Comparison of ENCODE assay signal across 8 cellular contexts in the genomic region with DNA sequence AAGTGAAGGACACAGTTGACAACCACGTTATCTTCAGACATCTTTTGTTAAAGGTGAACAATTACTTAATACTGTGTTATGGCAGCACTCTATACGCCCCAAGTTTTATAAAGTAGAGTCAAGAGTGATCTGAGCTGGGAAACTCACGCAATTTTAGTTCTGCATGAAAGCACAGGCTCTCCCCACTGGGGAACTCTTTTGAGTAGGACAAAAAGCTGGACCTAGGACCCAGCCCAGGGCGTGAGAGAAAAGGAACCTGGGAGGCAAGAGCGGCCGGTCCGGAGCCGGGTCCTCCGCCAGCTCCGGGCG.
DNase-seq lines count a peak whose midpoint lies in the region; ATAC-seq and TF ChIP-seq lines count a peak whose summit lies in the region.

No MANE protein-coding gene starts in this region.

- peaks cover 9 to 16% (median 10%) of the 10 kb centered on the region in 3 donors for H3K4me1 ChIP-seq in skeletal muscle tissue (ENCODE audit: control insufficient read depth in 3 of 3, insufficient read depth in 3 of 3, low read length in 3 of 3)

- POLR2A ChIA-PET in activated B cell treated with CpG ODN at 0.5 μM for 24 hours (lab: Charles Lee) = no interaction called here

- H3K27me3 Mint-ChIP-seq in activated B cell treated with CpG ODN at 0.5 μM for 24 hours = peaks cover 46% of the 10 kb centered on the region

- peak overlapping the region; percentile 33 for H3K27ac ChIP-seq in skeletal muscle tissue (ENCODE audit: low read depth, low read length)

- no peaks in the 10 kb centered on the region for H3K9me3 ChIP-seq in skeletal muscle tissue (ENCODE audit: control insufficient read depth in 3 of 3, low read length in 3 of 3)

- DNase-seq in H7 (no peak), activated B cell treated with CpG ODN at 0.5 μM for 24 hours (no peak), DMS79 treated with DMSO at 0.1 percent for 48 hours (lab: John Stamatoyannopoulos, UW) (no peak), NCI-H526 treated with DMSO at 0.1 percent for 48 hours (lab: John Stamatoyannopoulos, UW) (no peak), UCSD-AML1 (lab: John Stamatoyannopoulos, UW; ENCODE audit: unreplicated experiment) (no peak)
- DNase-seq in activated CD4-positive, alpha-beta T cell treated with anti-CD3 and anti-CD28 coated beads, Interleukin-2, amount 50 U/mL, for 48 hours = no peak

- peak overlapping the region; percentile 23 to 83 (median 60) for H3K9ac ChIP-seq in skeletal muscle tissue (ENCODE audit: low read depth in 1 of 3, low read length in 3 of 3)

- ATAC-seq in activated B cell treated with CpG ODN at 0.5 μM for 24 hours (ENCODE audit: low read depth) = no peak

- peak overlapping the region; percentile 71 for H3K4me3 ChIP-seq in H7 (ENCODE audit: insufficient read depth, low read depth, low read length)
- peak overlapping the region; percentile 77 for H3K4me3 ChIP-seq in iPS-11a (ENCODE audit: low read depth, low read length)
- peak overlapping the region; percentile 52 to 79 (median 55) for H3K4me3 ChIP-seq in skeletal muscle tissue (ENCODE audit: low read length in 3 of 3)

- CTCF ChIA-PET in activated B cell treated with CpG ODN at 0.5 μM for 24 hours (lab: Charles Lee) = interaction anchor here (1.2 kb wide), 1 partner anchor 526 kb away, joined by 3 read pairs; no protein-coding TSS in a partner anchor

- TF ChIP-seq CTCF in activated B cell treated with CpG ODN at 0.5 μM for 24 hours (IDR thresholded peaks at IDR 0.05) = no peak

- H3K9me3 Mint-ChIP-seq in activated B cell treated with CpG ODN at 0.5 μM for 24 hours = no peaks in the 10 kb centered on the region

- intact Hi-C loops in activated B cell treated with CpG ODN at 0.5 μM for 24 hours (cut with micrococcal nuclease) = loop anchor here (10.0 kb wide), 2 partner anchors 191 to 351 kb away; partner anchors contain the start of genes DCK and GRSF1

- peaks cover 44% of the 10 kb centered on the region for H3K27me3 ChIP-seq in H7 (ENCODE audit: control insufficient read depth, insufficient read depth, low read length)
- H3K27me3 ChIP-seq in skeletal muscle tissue (ENCODE audit: control insufficient read depth in 3 of 3, insufficient read depth in 3 of 3, low read length in 3 of 3) = no peaks in the 10 kb centered on the region

- H3K36me3 Mint-ChIP-seq in activated B cell treated with CpG ODN at 0.5 μM for 24 hours (ENCODE audit: low read depth) = no peaks in the 10 kb centered on the region

- no peak overlapping the region for H3K27ac Mint-ChIP-seq in activated B cell treated with CpG ODN at 0.5 μM for 24 hours

- H3K4me3 Mint-ChIP-seq in activated B cell treated with CpG ODN at 0.5 μM for 24 hours = peak overlapping the region; percentile 84

- peaks cover 26% of the 10 kb centered on the region for H3K4me1 Mint-ChIP-seq in activated B cell treated with CpG ODN at 0.5 μM for 24 hours

- H3K36me3 ChIP-seq in H7 (replicated peaks; ENCODE audit: control insufficient read depth, insufficient read depth, low read length) (no peaks in the 10 kb centered on the region), skeletal muscle tissue (ENCODE audit: control insufficient read depth in 3 of 3, insufficient read depth in 3 of 3, low read length in 3 of 3) (no peaks in the 10 kb centered on the region)
